In the genomic region with DNA sequence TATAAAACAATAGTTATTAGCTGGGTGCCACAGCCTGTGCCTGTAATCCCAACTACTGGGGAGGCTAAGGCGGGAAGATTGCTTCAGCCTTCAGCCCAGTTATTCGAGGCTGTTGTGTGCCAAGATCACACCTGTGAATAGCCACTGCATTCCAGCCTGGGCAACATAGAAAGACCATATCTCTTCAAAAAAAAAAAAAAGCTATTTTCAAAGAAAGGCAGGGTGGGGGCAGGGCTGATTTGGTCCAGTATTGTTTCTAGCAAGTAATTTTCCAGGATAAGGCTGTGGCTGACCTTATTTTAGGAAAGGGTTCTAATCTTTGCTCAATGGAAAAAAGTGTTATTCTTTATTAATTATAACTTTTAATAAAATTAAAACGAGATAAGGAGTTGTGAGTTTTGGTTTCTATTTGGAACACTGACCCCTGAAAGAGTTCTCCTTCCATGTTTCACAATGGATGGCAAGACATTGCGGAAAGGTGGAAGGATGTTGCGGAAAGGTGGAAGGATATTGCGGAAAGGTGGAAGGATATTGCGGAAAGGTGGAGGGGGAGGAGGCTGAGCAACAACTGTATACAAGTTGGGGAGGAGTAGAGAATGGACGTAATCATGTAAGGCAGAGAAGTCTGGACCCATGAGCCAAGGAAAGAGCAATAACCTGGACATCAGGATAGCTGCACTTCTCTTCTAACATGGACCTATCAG, we compare ENCODE assay signal across 1 cellular context.
TF ChIP-seq lines count a peak whose summit lies in the region.

No MANE protein-coding gene starts in this region.

TF ChIP-seq in H1, 55 proteins besides CTCF, POLR2A, EP300 and RAD21:
- TF ChIP-seq ASH2L (IDR thresholded peaks at IDR 0.05; ENCODE audit: low read length), result no peak
- TF ChIP-seq, protein P1, sequence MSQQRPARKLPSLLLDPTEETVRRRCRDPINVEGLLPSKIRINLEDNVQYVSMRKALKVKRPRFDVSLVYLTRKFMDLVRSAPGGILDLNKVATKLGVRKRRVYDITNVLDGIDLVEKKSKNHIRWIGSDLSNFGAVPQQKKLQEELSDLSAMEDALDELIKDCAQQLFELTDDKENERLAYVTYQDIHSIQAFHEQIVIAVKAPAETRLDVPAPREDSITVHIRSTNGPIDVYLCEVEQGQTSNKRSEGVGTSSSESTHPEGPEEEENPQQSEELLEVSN (IDR thresholded peaks at IDR 0.05), result peak; percentile 45
- no peak for TF ChIP-seq RBBP5 (IDR thresholded peaks at IDR 0.05; ENCODE audit: borderline replicate concordance, low read depth, low read length)
- TF ChIP-seq EGR1 (IDR thresholded peaks at IDR 0.05; ENCODE audit: borderline replicate concordance, low read depth, low read length), result no peak
